15 cellular contexts compared by ENCODE assay signal in genomic region chr10:12887780-12888179, GRCh38.
"Had no signal": no experiment of that assay in that cellular context is flagged by ENCODE, and none has a peak within 500 bp of the region (broad histone marks: within the 10 kb centered on the region; RNA-seq: fewer than 3 reads in every experiment).

No MANE protein-coding gene starts in this region.

- H3K4me3 ChIP-seq: dorsolateral prefrontal cortex, heart left ventricle, skin epidermis, suprapubic skin, transverse colon had no signal

- H3K4me1 ChIP-seq: transverse colon had no signal

- ATAC-seq: heart left ventricle; naive thymus-derived CD8-positive, alpha-beta T cell had no signal

- H3K27me3 ChIP-seq: dorsolateral prefrontal cortex, heart left ventricle, neutrophil, suprapubic skin, transverse colon had no signal

- DNase-seq: cortex of kidney; dorsolateral prefrontal cortex; effector CD8-positive, alpha-beta T cell; heart left ventricle; hippocampal formation; mammary epithelial cell; naive thymus-derived CD8-positive, alpha-beta T cell; posterior cingulate gyrus; stimulated activated CD4-positive, alpha-beta T cell treated with anti-CD3 and anti-CD28 coated beads, Interleukin-2, amount 100 ng/mL, for 24 hours; stimulated activated CD4-positive, alpha-beta T cell treated with anti-CD3 and anti-CD28 coated beads, Interleukin-4, amount 100 ng/mL, for 4 hours; stimulated activated naive CD4-positive, alpha-beta T cell; transverse colon had no signal

- H3K9me3 ChIP-seq: neutrophil, suprapubic skin, transverse colon had no signal

- H3K27ac ChIP-seq: neutrophil, suprapubic skin, transverse colon had no signal

- H3K36me3 ChIP-seq: heart left ventricle, neutrophil, transverse colon had no signal
